ENCODE assay signal across 8 cellular contexts in genomic region chr5:124746252-124746915, GRCh38. TPM values are rescaled to one million over a fixed set of nuclear protein-coding genes. Genes with fewer than 3 reads are reported as not detected.
A peak's percentile ranks its signal among the peaks of the same experiment; 100 is the strongest.
DNase-seq lines count a peak whose midpoint lies in the region; ATAC-seq and TF ChIP-seq lines count a peak whose summit lies in the region.

Gene ZNF608 (minus strand): TSS chr5:124746639. CDS start chr5:124744989, 1,650 bp downstream.

- no peak for ATAC-seq in activated T-cell treated with anti-CD3 and anti-CD28 coated beads, Interleukin-2, amount 50 U/mL, for 4 hours
- no peak for ATAC-seq in lung (ENCODE audit: insufficient read depth, low FRiP score)
- ATAC-seq in GM19452 (IDR thresholded peaks at IDR 0.05; ENCODE audit: unreplicated experiment), result no peak

- peak within 1 kb of the TSS; percentile 97 for H3K27ac ChIP-seq in OCI-LY7 (ENCODE audit: low read depth, low read length, poor library complexity, severe bottlenecking)
- H3K27ac ChIP-seq in coronary artery, result peak within 1 kb of the TSS; percentile 89 to 90
- peak within 1 kb of the TSS; percentile 90 to 97 for H3K27ac ChIP-seq in lung (ENCODE audit: low read depth in 1 of 2, low read length in 1 of 2)
- H3K27ac ChIP-seq in thyroid gland, result peak within 1 kb of the TSS; percentile 91 to 93 (median 92)

- BruUV-seq in OCI-LY7 (replicated peaks; lab: Mats Ljungman, UMichigan), result no TSS peak

- H3K4me1 ChIP-seq in OCI-LY7 (ENCODE audit: insufficient read depth, low read length, poor library complexity, severe bottlenecking), result peaks cover 24% of the 10 kb centered on the region
- peaks cover 0 to 13% of the 10 kb centered on the region in 2 donors for H3K4me1 ChIP-seq in lung (ENCODE audit: control insufficient read depth in 2 of 2, insufficient read depth in 2 of 2, low read length in 2 of 2)
- H3K4me1 ChIP-seq in thyroid gland, result peaks cover 18 to 27% of the 10 kb centered on the region in 2 donors

- peak within 1 kb of the TSS; percentile 85 for H3K4me3 ChIP-seq in OCI-LY7 (ENCODE audit: low read depth, low read length, poor library complexity, severe bottlenecking)
- H3K4me3 ChIP-seq in coronary artery, result peak within 1 kb of the TSS; percentile 86
- peak within 1 kb of the TSS; percentile 37 for H3K4me3 ChIP-seq in lung
- peak within 1 kb of the TSS; percentile 25 to 56 (median 46) for H3K4me3 ChIP-seq in thyroid gland (replicated peaks in 1 of 3)

- intact Hi-C loops in OCI-LY7 (cut with micrococcal nuclease; ENCODE audit: unreplicated experiment), result loop anchor here (2.0 to 10.0 kb wide), 4 partner anchors 81 to 1858 kb away; partner anchors contain the start of gene PHAX
- intact Hi-C loops in thyroid gland (cut with DNase I), result no loop called here

- peaks cover 30% of the 10 kb centered on the region for H3K27me3 Mint-ChIP-seq in activated T-cell treated with anti-CD3 and anti-CD28 coated beads, Interleukin-2, amount 50 U/mL, for 4 hours (ENCODE audit: low read depth)

- H3K36me3 Mint-ChIP-seq in activated T-cell treated with anti-CD3 and anti-CD28 coated beads, Interleukin-2, amount 50 U/mL, for 4 hours (ENCODE audit: insufficient read depth), result no peaks in the 10 kb centered on the region

- DNase-seq in activated T-cell treated with anti-CD3 and anti-CD28 coated beads, Interleukin-2, amount 50 U/mL, for 4 hours, result no peak
- no peak for DNase-seq in activated T-cell treated with anti-CD3 and anti-CD28 coated beads for 4 hours
- DNase-seq in OCI-LY7 (ENCODE audit: low spot score), result peak; percentile 54
- DNase-seq in coronary artery (ENCODE audit: low spot score), result peak; percentile 72
- no peak for DNase-seq in lung (ENCODE audit: low spot score)
- DNase-seq in thyroid gland, result peak; percentile 30 to 41
- no peak for DNase-seq in D341Med (ENCODE audit: low spot score)

- POLR2A ChIA-PET in OCI-LY7 (lab: Charles Lee), result interaction anchor here (0.5 to 7.3 kb wide), 21 partner anchors 9 to 287 kb away, joined by 3 to 84 read pairs (median 9); no protein-coding TSS in a partner anchor

- peak within 1 kb of the TSS; percentile 58 for H3K4me3 Mint-ChIP-seq in activated T-cell treated with anti-CD3 and anti-CD28 coated beads, Interleukin-2, amount 50 U/mL, for 4 hours

- H3K36me3 ChIP-seq in OCI-LY7 (ENCODE audit: insufficient read depth, low read length) (no peaks in the 10 kb centered on the region), lung (ENCODE audit: control insufficient read depth in 2 of 2, insufficient read depth in 2 of 2, low read length in 2 of 2) (no peaks in the 10 kb centered on the region), thyroid gland (no peaks in the 10 kb centered on the region)

- H3K27me3 ChIP-seq in lung (ENCODE audit: control insufficient read depth, insufficient read depth) (no peaks in the 10 kb centered on the region), thyroid gland (no peaks in the 10 kb centered on the region)

- no peaks in the 10 kb centered on the region for H3K9me3 Mint-ChIP-seq in activated T-cell treated with anti-CD3 and anti-CD28 coated beads, Interleukin-2, amount 50 U/mL, for 4 hours

- peaks cover 60% of the 10 kb centered on the region for H3K79me2 ChIP-seq in OCI-LY7 (ENCODE audit: insufficient read depth, low read depth, low read length)

- H4K20me1 ChIP-seq in OCI-LY7 (ENCODE audit: insufficient read depth, low read length), result no peaks in the 10 kb centered on the region

- H3K9me3 ChIP-seq in OCI-LY7 (ENCODE audit: low read length) (no peaks in the 10 kb centered on the region), lung (ENCODE audit: control insufficient read depth in 2 of 2, insufficient read depth in 1 of 2, low read length in 1 of 2) (no peaks in the 10 kb centered on the region), thyroid gland (no peaks in the 10 kb centered on the region)

- peak in 1 of 2 donors; percentile 54 for TF ChIP-seq POLR2A in thyroid gland (IDR thresholded peaks at IDR 0.05)

- 2% methylated on average over 14 of the region's 14 CpGs for WGBS in lung, 2 donors
- WGBS in thyroid gland, 2 donors, result 3 to 15% methylated on average over 14 of the region's 14 CpGs

- no peaks in the 10 kb centered on the region for H3K9me2 ChIP-seq in OCI-LY7 (ENCODE audit: insufficient read depth, low read length)

- TF ChIP-seq CTCF in OCI-LY7 (conservative IDR thresholded peaks at IDR 0.05; ENCODE audit: low read length), result no peak
- TF ChIP-seq CTCF in coronary artery (IDR thresholded peaks at IDR 0.05), result no peak
- TF ChIP-seq CTCF in lung (IDR thresholded peaks at IDR 0.05; ENCODE audit: control extremely low read depth, extremely low read depth), result no peak
- TF ChIP-seq CTCF in thyroid gland (IDR thresholded peaks at IDR 0.05), result peak in 3 of 6 experiments; percentile 13 to 15 (median 14)

- H3K4me2 ChIP-seq in OCI-LY7 (ENCODE audit: low read length), result peak within 1 kb of the TSS; percentile 94

- peak within 1 kb of the TSS; percentile 65 for H2AFZ ChIP-seq in OCI-LY7 (ENCODE audit: low read length)

- peaks cover 9% of the 10 kb centered on the region for H3K4me1 Mint-ChIP-seq in activated T-cell treated with anti-CD3 and anti-CD28 coated beads, Interleukin-2, amount 50 U/mL, for 4 hours (ENCODE audit: low read depth)

- CTCF ChIA-PET in OCI-LY7 (lab: Charles Lee; ENCODE audit: unreplicated experiment), result interaction anchor here (0.6 kb wide), 1 partner anchor 226 kb away, joined by 3 read pairs; no protein-coding TSS in a partner anchor

RNA-seq across cellular contexts. Expression of gene ZNF608, which starts in this region (rescaled TPM):
- total RNA-seq in activated T-cell treated with anti-CD3 and anti-CD28 coated beads, Interleukin-2, amount 50 U/mL, for 4 hours, result under 1 TPM; 0.10 to 0.29 (median 0.16) TPM
- total RNA-seq in OCI-LY7 (2014; rRNA removed; shearing (Covaris generic)), result 22.6 and 25.7 TPM in 2 replicates
- 58.8 and 61.4 TPM in 2 replicates for total RNA-seq in OCI-LY7 (2022)
- 10 to 100 TPM; 22.8 to 83.2 TPM for total RNA-seq in lung
- polyA plus RNA-seq in lung, result 10 to 100 TPM in 1 of 2 donors, 1 to 10 TPM in 1; 9.5 to 18.0 TPM
- total RNA-seq in thyroid gland, result 10 to 100 TPM; 32.0 to 60.2 (median 36.8) TPM

Comparison
In these comparisons a context has a peak if more than half of its experiments do, and no peak if none do; other contexts are left out.
1. RNA of gene ZNF608 (total RNA-seq): 22.8 to 83.2 TPM in lung, 22.6 to 61.4 TPM in OCI-LY7 and 32.0 to 60.2 TPM in thyroid gland; 0.10 to 0.29 TPM in activated T-cell treated with anti-CD3 and anti-CD28 coated beads, Interleukin-2, amount 50 U/mL, for 4 hours; every median in the first group is over 10 times any median in the second.
2. DNase-seq: peak in OCI-LY7 (single experiment), coronary artery (single experiment) and thyroid gland (2 of 2); none in activated T-cell treated with anti-CD3 and anti-CD28 coated beads, Interleukin-2, amount 50 U/mL, for 4 hours (single experiment), activated T-cell treated with anti-CD3 and anti-CD28 coated beads for 4 hours (single experiment), lung (single experiment) and D341Med (single experiment).
3. Peak in every context shown above with its lines, with median percentiles within 50 percentile points of each other: H3K27ac ChIP-seq and H3K4me3 ChIP-seq.